ENCODE assay signal across 13 cellular contexts in the genomic region with DNA sequence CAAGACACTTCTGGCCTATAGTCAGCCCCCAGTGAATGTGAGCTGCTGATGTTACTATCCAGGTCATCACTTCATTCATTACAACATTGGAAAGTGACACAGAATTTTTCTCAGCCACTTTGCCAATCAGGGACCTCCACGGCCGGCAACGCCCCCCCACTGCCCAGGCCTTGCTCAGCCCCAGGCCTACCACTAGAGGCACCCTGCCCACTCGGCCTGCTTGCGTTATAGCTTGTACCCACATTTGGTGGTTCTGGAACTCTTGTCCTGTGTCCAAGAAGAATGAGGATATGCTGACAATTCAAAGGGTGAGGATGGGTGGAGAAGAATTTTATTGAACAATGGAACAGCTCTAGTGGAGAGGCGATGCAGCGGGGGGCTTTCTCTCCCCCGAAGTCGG.
A peak's percentile ranks its signal among the peaks of the same experiment; 100 is the strongest.
DNase-seq lines count a peak whose midpoint lies in the region; ATAC-seq and TF ChIP-seq lines count a peak whose summit lies in the region.
"Had no signal": no experiment of that assay in that cellular context is flagged by ENCODE, and none has a peak within 500 bp of the region (broad histone marks: within the 10 kb centered on the region; RNA-seq: fewer than 3 reads in every experiment).

No MANE protein-coding gene starts in this region.

- H3K36me3 Mint-ChIP-seq in CD4-positive, alpha-beta memory T cell = peaks cover 14 to 33% of the 10 kb centered on the region in 2 donors

- TF ChIP-seq CTCF in PC-9 (conservative IDR thresholded peaks at IDR 0.05) (peak; percentile 58), fibroblast of the aortic adventitia (IDR thresholded peaks at IDR 0.05; ENCODE audit: insufficient read depth, low read length) (peak; percentile 40), upper lobe of right lung (IDR thresholded peaks at IDR 0.05) (peak; percentile 20)

- peaks cover 7 to 33% (median 21%) of the 10 kb centered on the region in 4 donors for H3K4me1 Mint-ChIP-seq in CD4-positive, alpha-beta memory T cell

- H3K27me3 ChIP-seq in PC-9 (ENCODE audit: insufficient read depth, low read depth) (peaks cover 74% of the 10 kb centered on the region), upper lobe of right lung (no peaks in the 10 kb centered on the region)
- H3K27me3 ChIP-seq in CD4-positive, alpha-beta memory T cell (ENCODE audit: insufficient read depth, low read length) = no peaks in the 10 kb centered on the region
- H3K27me3 ChIP-seq: Peyer's patch had no signal

- H3K4me1 ChIP-seq in PC-9 (replicated peaks; ENCODE audit: insufficient read depth) (no peaks in the 10 kb centered on the region), upper lobe of right lung (no peaks in the 10 kb centered on the region)
- H3K4me1 ChIP-seq in CD4-positive, alpha-beta memory T cell (ENCODE audit: insufficient read depth, low read length) = peaks cover 3% of the 10 kb centered on the region
- H3K4me1 ChIP-seq: Peyer's patch had no signal

- no peak overlapping the region for H3K4me3 Mint-ChIP-seq in CD4-positive, alpha-beta memory T cell

- no peak overlapping the region for H3K4me2 ChIP-seq in PC-9

- H3K9me3 Mint-ChIP-seq in CD4-positive, alpha-beta memory T cell = no peaks in the 10 kb centered on the region

- peak overlapping the region in 2 of 7 donors; percentile 29 to 55 for H3K27ac Mint-ChIP-seq in CD4-positive, alpha-beta memory T cell

- H3K27me3 Mint-ChIP-seq in CD4-positive, alpha-beta memory T cell = no peaks in the 10 kb centered on the region

- H3K27ac ChIP-seq in PC-9 (no peak overlapping the region), upper lobe of right lung (no peak overlapping the region)
- no peak overlapping the region for H3K27ac ChIP-seq in CD4-positive, alpha-beta memory T cell (ENCODE audit: low read depth, low read length)
- H3K27ac ChIP-seq: Peyer's patch had no signal

- ATAC-seq in upper lobe of right lung (no peak), HG02981 (IDR thresholded peaks at IDR 0.05; ENCODE audit: unreplicated experiment) (no peak)

- H2AFZ ChIP-seq in PC-9 = no peak overlapping the region

- peak; percentile 17 for DNase-seq in stimulated activated CD4-positive, alpha-beta T cell treated with anti-CD3 and anti-CD28 coated beads, Interleukin-1b, Interleukin-23, amount 100 ng/mL, for 48 hours
- no peak for DNase-seq in stimulated activated CD4-positive, alpha-beta T cell treated with anti-CD3 and anti-CD28 coated beads, Interleukin-12 subunit alpha, Interleukin-12 subunit beta, amount 100 ng/mL, for 4 hours
- no peak for DNase-seq in PC-9
- DNase-seq in fibroblast of the aortic adventitia (ENCODE audit: low read depth) = no peak
- DNase-seq in upper lobe of right lung = peak; percentile 33
- DNase-seq in CD4-positive, alpha-beta memory T cell = no peak
- no peak for DNase-seq in pons (ENCODE audit: low spot score)
- DNase-seq: activated naive CD4-positive, alpha-beta T cell treated with Interleukin-2 at 50 U/mL for 16 hours; COR-L47; HCEC 1CT; NCI-H2081; Peyer's patch had no signal

- H3K4me3 ChIP-seq in PC-9 = no peak overlapping the region
- H3K4me3 ChIP-seq in fibroblast of the aortic adventitia (ENCODE audit: low read depth, low read length) = no peak overlapping the region
- no peak overlapping the region for H3K4me3 ChIP-seq in upper lobe of right lung
- no peak overlapping the region for H3K4me3 ChIP-seq in CD4-positive, alpha-beta memory T cell (ENCODE audit: low read length in 2 of 2)
- H3K4me3 ChIP-seq: Peyer's patch had no signal

- BruUV-seq in PC-9 (replicated peaks; lab: Mats Ljungman, UMichigan) = no TSS peak

- H3F3A ChIP-seq in PC-9 (ENCODE audit: insufficient read depth, low read depth) = no peaks in the 10 kb centered on the region

- no peaks in the 10 kb centered on the region for H3K79me2 ChIP-seq in PC-9 (ENCODE audit: low read depth)

- no peaks in the 10 kb centered on the region for H4K20me1 ChIP-seq in PC-9 (ENCODE audit: insufficient read depth)

- intact Hi-C loops in PC-9 (cut with micrococcal nuclease; ENCODE audit: unreplicated experiment) (no loop called here), upper lobe of right lung (cut with DNase I) (no loop called here)
- intact Hi-C loops in CD4-positive, alpha-beta memory T cell (cut with micrococcal nuclease) = no loop called here

- H3K36me3 ChIP-seq in PC-9 (ENCODE audit: low read depth) (no peaks in the 10 kb centered on the region), upper lobe of right lung (no peaks in the 10 kb centered on the region)
- H3K36me3 ChIP-seq in CD4-positive, alpha-beta memory T cell (ENCODE audit: insufficient read depth, low read length) = no peaks in the 10 kb centered on the region
- H3K36me3 ChIP-seq: Peyer's patch had no signal

- CTCF ChIA-PET in PC-9 (lab: Charles Lee) = interaction anchor here (0.6 kb wide), 1 partner anchor 126 kb away, joined by 3 read pairs; no protein-coding TSS in a partner anchor
- CTCF ChIA-PET in CD4-positive, alpha-beta memory T cell (lab: Charles Lee; ENCODE audit: partially characterized antibody) = interaction anchor here (1.6 to 2.2 kb wide), 2 partner anchors 11 to 113 kb away, joined by 4 to 5 read pairs; no protein-coding TSS in a partner anchor

- H3K9me2 ChIP-seq in PC-9 (ENCODE audit: insufficient read depth) = no peaks in the 10 kb centered on the region

- POLR2A ChIA-PET in PC-9 (lab: Charles Lee; ENCODE audit: unreplicated experiment) = no interaction called here
- POLR2A ChIA-PET in CD4-positive, alpha-beta memory T cell (lab: Charles Lee; ENCODE audit: partially characterized antibody) = no interaction called here

- H3K9me3 ChIP-seq in PC-9 (ENCODE audit: insufficient read depth, low read depth) = no peaks in the 10 kb centered on the region; the same call in 1 of the 2 replicates
- no peaks in the 10 kb centered on the region for H3K9me3 ChIP-seq in upper lobe of right lung
- no peaks in the 10 kb centered on the region for H3K9me3 ChIP-seq in CD4-positive, alpha-beta memory T cell (ENCODE audit: control insufficient read depth in 1 of 2, low read length in 2 of 2)
- H3K9me3 ChIP-seq: Peyer's patch had no signal

Comparison
In these comparisons a context has a peak if more than half of its experiments do, and no peak if none do; other contexts are left out.
1. DNase-seq: peak in stimulated activated CD4-positive, alpha-beta T cell treated with anti-CD3 and anti-CD28 coated beads, Interleukin-1b, Interleukin-23, amount 100 ng/mL, for 48 hours (single experiment) and upper lobe of right lung (single experiment); none in stimulated activated CD4-positive, alpha-beta T cell treated with anti-CD3 and anti-CD28 coated beads, Interleukin-12 subunit alpha, Interleukin-12 subunit beta, amount 100 ng/mL, for 4 hours (single experiment), PC-9 (0 of 2), fibroblast of the aortic adventitia (single experiment), CD4-positive, alpha-beta memory T cell (0 of 5) and pons (single experiment).
2. Peak in every context shown above with its lines, with median percentiles within 50 percentile points of each other: CTCF ChIP-seq.